ENCODE assay signal across 10 cellular contexts in genomic region chr6:137869781-137870180, GRCh38. TPM values are rescaled to one million over a fixed set of nuclear protein-coding genes. Genes with fewer than 3 reads are reported as not detected.
DNase-seq lines count a peak whose midpoint lies in the region; ATAC-seq and TF ChIP-seq lines count a peak whose summit lies in the region.
"Had no signal": no experiment of that assay in that cellular context is flagged by ENCODE, and none has a peak within 500 bp of the region (broad histone marks: within the 10 kb centered on the region; RNA-seq: fewer than 3 reads in every experiment).

No MANE protein-coding gene starts in this region.

- H3K9me3 Mint-ChIP-seq in CD4-positive, CD25-positive, alpha-beta regulatory T cell, result peaks cover 0 to 3% (median 0%) of the 10 kb centered on the region in 7 donors
- no peaks in the 10 kb centered on the region for H3K9me3 Mint-ChIP-seq in nephron

- H3K36me3 ChIP-seq in CD4-positive, CD25-positive, alpha-beta regulatory T cell (ENCODE audit: control insufficient read depth, insufficient read depth, low read length), result peaks cover 48% of the 10 kb centered on the region
- H3K36me3 ChIP-seq in colonic mucosa, result peaks cover under 1% of the 10 kb centered on the region

- H3K27me3 ChIP-seq in CD4-positive, CD25-positive, alpha-beta regulatory T cell (ENCODE audit: control insufficient read depth, insufficient read depth, low read length), result no peaks in the 10 kb centered on the region
- H3K27me3 ChIP-seq in colonic mucosa, result no peaks in the 10 kb centered on the region

- H3K4me1 Mint-ChIP-seq in CD4-positive, CD25-positive, alpha-beta regulatory T cell, result peaks cover 29 to 76% (median 59%) of the 10 kb centered on the region in 4 donors
- peaks cover 50% of the 10 kb centered on the region for H3K4me1 Mint-ChIP-seq in nephron

- H3K27ac ChIP-seq in CD4-positive, CD25-positive, alpha-beta regulatory T cell (ENCODE audit: insufficient read depth, low read length, poor library complexity, severe bottlenecking), result peak overlapping the region; percentile 97
- peak overlapping the region; percentile 76 for H3K27ac ChIP-seq in colonic mucosa

- H3K9me3 ChIP-seq in CD4-positive, CD25-positive, alpha-beta regulatory T cell (ENCODE audit: control insufficient read depth in 2 of 2, low read length in 2 of 2), result no peaks in the 10 kb centered on the region
- H3K9me3 ChIP-seq in colonic mucosa, result no peaks in the 10 kb centered on the region

- H3K4me3 Mint-ChIP-seq in CD4-positive, CD25-positive, alpha-beta regulatory T cell, result peak overlapping the region; percentile 92 to 98 (median 96)
- peak overlapping the region; percentile 88 to 98 (median 96) for H3K4me3 Mint-ChIP-seq in nephron

- ATAC-seq in CD4-positive, CD25-positive, alpha-beta regulatory T cell (ENCODE audit: low read depth in 2 of 2), result no peak
- no peak for ATAC-seq in GM18861 (IDR thresholded peaks at IDR 0.05; ENCODE audit: unreplicated experiment)
- no peak for ATAC-seq in activated CD4-positive, CD25-positive, alpha-beta regulatory T cell treated with anti-CD3 and anti-CD28 coated beads, Interleukin-2, amount 50 U/mL, for 24 hours
- ATAC-seq in sciatic nerve, result no peak
- ATAC-seq: Right ventricle myocardium inferior had no signal

- peaks cover 44% of the 10 kb centered on the region for H3K4me1 ChIP-seq in CD4-positive, CD25-positive, alpha-beta regulatory T cell (ENCODE audit: control insufficient read depth, insufficient read depth, low read length, poor library complexity, severe bottlenecking)
- H3K4me1 ChIP-seq in colonic mucosa, result peaks cover 8% of the 10 kb centered on the region

- intact Hi-C loops in colonic mucosa (cut with DNase I) (no loop called here), sciatic nerve (cut with DNase I) (no loop called here)

- peaks cover 5% of the 10 kb centered on the region for H3K27me3 Mint-ChIP-seq in CD4-positive, CD25-positive, alpha-beta regulatory T cell
- peaks cover 23% of the 10 kb centered on the region for H3K27me3 Mint-ChIP-seq in nephron (ENCODE audit: low read depth)

- peaks cover 49% of the 10 kb centered on the region for H3K36me3 Mint-ChIP-seq in CD4-positive, CD25-positive, alpha-beta regulatory T cell
- H3K36me3 Mint-ChIP-seq in nephron (ENCODE audit: low read depth), result peaks cover 24% of the 10 kb centered on the region

- TF ChIP-seq CTCF in colonic mucosa (IDR thresholded peaks at IDR 0.05), result no peak
- no peak for TF ChIP-seq CTCF in nephron (IDR thresholded peaks at IDR 0.05; ENCODE audit: unreplicated experiment in 3 of 3)

- no peak overlapping the region for H3K9ac ChIP-seq in colonic mucosa (ENCODE audit: low read depth in 2 of 2, low read length in 2 of 2)

- H3K27ac Mint-ChIP-seq in CD4-positive, CD25-positive, alpha-beta regulatory T cell, result peak overlapping the region; percentile 89 to 99 (median 98)
- no peak overlapping the region for H3K27ac Mint-ChIP-seq in nephron

- peak overlapping the region; percentile 99 for H3K4me3 ChIP-seq in CD4-positive, CD25-positive, alpha-beta regulatory T cell (ENCODE audit: low read depth, low read length)
- H3K4me3 ChIP-seq in colonic mucosa, result peak overlapping the region; percentile 9

- DNase-seq in CD4-positive, CD25-positive, alpha-beta regulatory T cell, result peak in 1 of 3 donors; percentile 28
- DNase-seq in NCI-H226 (peak; percentile 1), colonic mucosa (no peak), sciatic nerve (ENCODE audit: low spot score) (no peak), SIG-M5 treated with dmso at 0.1 percent for 504 hours (lab: John Stamatoyannopoulos, UW; ENCODE audit: unreplicated experiment) (no peak)
- DNase-seq: midbrain had no signal

RNA-seq across cellular contexts. Expression of gene TNFAIP3, which starts 2.7 kb away (rescaled TPM):
- 3,783 TPM for total RNA-seq in CD4-positive, CD25-positive, alpha-beta regulatory T cell
- 100 to 1,000 TPM in 2 of 4 donors, 10 to 100 TPM in 2; 70.5 to 103 (median 86.4) TPM for polyA plus RNA-seq in CD4-positive, CD25-positive, alpha-beta regulatory T cell
- total RNA-seq in colonic mucosa, result 10 to 100 TPM; 18.1 to 46.3 TPM
- 37.5 TPM for total RNA-seq in sciatic nerve

Comparison
In these comparisons a context has a peak if more than half of its experiments do, and no peak if none do; other contexts are left out.
1. H3K27ac Mint-ChIP-seq: peak in CD4-positive, CD25-positive, alpha-beta regulatory T cell (3 of 3); none in nephron (0 of 3).
2. RNA of gene TNFAIP3, which starts 2.7 kb away (total RNA-seq): 3,783 TPM in CD4-positive, CD25-positive, alpha-beta regulatory T cell (single experiment); 18.1 to 46.3 TPM in colonic mucosa and 37.5 TPM in sciatic nerve (single experiment); every median in the first group is over 10 times any median in the second.